ENCODE assay signal across 8 cellular contexts in genomic region chr15:90097475-90097874, GRCh38. TPM values are rescaled to one million over a fixed set of nuclear protein-coding genes. Genes with fewer than 3 reads are reported as not detected.
DNase-seq lines count a peak whose midpoint lies in the region; ATAC-seq lines count a peak whose summit lies in the region.

No MANE protein-coding gene starts in this region.

- no peak overlapping the region for H4K8ac ChIP-seq in mesendoderm (ENCODE audit: low read depth, low read length)

- ATAC-seq in GM18907 (IDR thresholded peaks at IDR 0.05; ENCODE audit: unreplicated experiment): peak; percentile 61
- peak; percentile 58 for ATAC-seq in HG02973 (IDR thresholded peaks at IDR 0.05; ENCODE audit: unreplicated experiment)
- ATAC-seq in effector memory CD8-positive, alpha-beta T cell (replicated peaks): peak; percentile 70

- no peaks in the 10 kb centered on the region for H3K36me3 ChIP-seq in mesendoderm (ENCODE audit: control insufficient read depth, insufficient read depth, low read length)

- H3K9ac ChIP-seq in mesendoderm (ENCODE audit: low read length): no peak overlapping the region

- peak overlapping the region; percentile 84 for H3K4me3 Mint-ChIP-seq in T-helper 2 cell treated with Interferon-gamma antibody and Interleukin-4, amounts not matched to agents 5 μg/mL and 100 μg/mL, for 36 hours
- peak overlapping the region; percentile 78 to 86 for H3K4me3 Mint-ChIP-seq in effector memory CD8-positive, alpha-beta T cell

- WGBS in mesendoderm (ENCODE audit: extremely low coverage, insufficient coverage, low lambda C conversion rate): no CpG with 5 or more reads among the region's 4 CpGs

- no peak overlapping the region for H3K4me2 ChIP-seq in mesendoderm (ENCODE audit: low read length)

- H2BK5ac ChIP-seq in mesendoderm (ENCODE audit: low read length): no peak overlapping the region

- no peaks in the 10 kb centered on the region for H3K9me3 Mint-ChIP-seq in T-helper 2 cell treated with Interferon-gamma antibody and Interleukin-4, amounts not matched to agents 5 μg/mL and 100 μg/mL, for 36 hours
- H3K9me3 Mint-ChIP-seq in effector memory CD8-positive, alpha-beta T cell: no peaks in the 10 kb centered on the region

- no peaks in the 10 kb centered on the region for H3K27me3 ChIP-seq in mesendoderm (ENCODE audit: insufficient read depth, low read length, poor library complexity)

- DNase-seq in T-helper 2 cell treated with Interferon-gamma antibody and Interleukin-4, amounts not matched to agents 5 μg/mL and 100 μg/mL, for 36 hours (ENCODE audit: low spot score): peak; percentile 78
- peak; percentile 52 to 65 (median 61) for DNase-seq in effector memory CD8-positive, alpha-beta T cell
- DNase-seq in stimulated activated CD8-positive, alpha-beta memory T cell treated with anti-CD3 and anti-CD28 coated beads, Interleukin-4, amount 100 ng/mL, for 48 hours: peak; percentile 61
- DNase-seq in mesendoderm: no peak
- no peak for DNase-seq in DMS 273 treated with DMSO at 0.1 percent for 48 hours (lab: John Stamatoyannopoulos, UW)
- no peak for DNase-seq in COLO829 (ENCODE audit: low spot score)

- no peaks in the 10 kb centered on the region for H3K27me3 Mint-ChIP-seq in T-helper 2 cell treated with Interferon-gamma antibody and Interleukin-4, amounts not matched to agents 5 μg/mL and 100 μg/mL, for 36 hours (ENCODE audit: low read depth)
- H3K27me3 Mint-ChIP-seq in effector memory CD8-positive, alpha-beta T cell: no peaks in the 10 kb centered on the region

- peaks cover 63% of the 10 kb centered on the region for H3K4me1 Mint-ChIP-seq in T-helper 2 cell treated with Interferon-gamma antibody and Interleukin-4, amounts not matched to agents 5 μg/mL and 100 μg/mL, for 36 hours (ENCODE audit: low read depth)
- H3K4me1 Mint-ChIP-seq in effector memory CD8-positive, alpha-beta T cell (ENCODE audit: low read depth in 2 of 2): peaks cover 73 to 75% of the 10 kb centered on the region in 2 donors

- no peak overlapping the region for H2BK15ac ChIP-seq in mesendoderm (replicated peaks; ENCODE audit: low read depth)

- H2AK5ac ChIP-seq in mesendoderm (ENCODE audit: low read length): no peak overlapping the region

- no peak overlapping the region for H3K23ac ChIP-seq in mesendoderm (ENCODE audit: low read length)

- H3K36me3 Mint-ChIP-seq in T-helper 2 cell treated with Interferon-gamma antibody and Interleukin-4, amounts not matched to agents 5 μg/mL and 100 μg/mL, for 36 hours (ENCODE audit: low read depth): peaks cover 44% of the 10 kb centered on the region
- H3K36me3 Mint-ChIP-seq in effector memory CD8-positive, alpha-beta T cell (ENCODE audit: insufficient read depth): peaks cover 30% of the 10 kb centered on the region

- no peak overlapping the region for H3K4me3 ChIP-seq in mesendoderm (ENCODE audit: low read length)

- H4K5ac ChIP-seq in mesendoderm (ENCODE audit: low read length): no peak overlapping the region

- H2BK120ac ChIP-seq in mesendoderm (ENCODE audit: low read depth, low read length): no peak overlapping the region

- H3K27ac Mint-ChIP-seq in T-helper 2 cell treated with Interferon-gamma antibody and Interleukin-4, amounts not matched to agents 5 μg/mL and 100 μg/mL, for 36 hours: peak overlapping the region; percentile 95
- peak overlapping the region; percentile 92 to 98 for H3K27ac Mint-ChIP-seq in effector memory CD8-positive, alpha-beta T cell

- no peak overlapping the region for H3K4ac ChIP-seq in mesendoderm (ENCODE audit: low read depth, low read length)

- H3K56ac ChIP-seq in mesendoderm (ENCODE audit: low read length): no peak overlapping the region

- H3K27ac ChIP-seq in mesendoderm (ENCODE audit: low read depth, low read length): no peak overlapping the region

- H3K79me2 ChIP-seq in mesendoderm (ENCODE audit: control insufficient read depth, insufficient read depth, low read length): no peaks in the 10 kb centered on the region

- H3K18ac ChIP-seq in mesendoderm (ENCODE audit: low read length): no peak overlapping the region

- peaks cover 5% of the 10 kb centered on the region for H3K79me1 ChIP-seq in mesendoderm (ENCODE audit: low read length)

- H3K4me1 ChIP-seq in mesendoderm (ENCODE audit: control insufficient read depth, low read depth, low read length): peaks cover 2% of the 10 kb centered on the region

RNA-seq across cellular contexts. Expression of gene IDH2, which starts 4.8 kb away (rescaled TPM):
- 18.1 TPM for polyA plus RNA-seq in mesendoderm (2013, experiment 1 of 2)
- 18.5 TPM for polyA plus RNA-seq in mesendoderm (2013, experiment 2 of 2)

Comparison
In these comparisons a context has a peak if more than half of its experiments do, and no peak if none do; other contexts are left out.
1. DNase-seq: peak in T-helper 2 cell treated with Interferon-gamma antibody and Interleukin-4, amounts not matched to agents 5 μg/mL and 100 μg/mL, for 36 hours (single experiment), effector memory CD8-positive, alpha-beta T cell (3 of 3) and stimulated activated CD8-positive, alpha-beta memory T cell treated with anti-CD3 and anti-CD28 coated beads, Interleukin-4, amount 100 ng/mL, for 48 hours (single experiment); none in mesendoderm (single experiment), DMS 273 treated with DMSO at 0.1 percent for 48 hours (single experiment) and COLO829 (single experiment).
2. Peak in every context shown above with its lines, with median percentiles within 50 percentile points of each other: ATAC-seq.